In the genomic region with DNA sequence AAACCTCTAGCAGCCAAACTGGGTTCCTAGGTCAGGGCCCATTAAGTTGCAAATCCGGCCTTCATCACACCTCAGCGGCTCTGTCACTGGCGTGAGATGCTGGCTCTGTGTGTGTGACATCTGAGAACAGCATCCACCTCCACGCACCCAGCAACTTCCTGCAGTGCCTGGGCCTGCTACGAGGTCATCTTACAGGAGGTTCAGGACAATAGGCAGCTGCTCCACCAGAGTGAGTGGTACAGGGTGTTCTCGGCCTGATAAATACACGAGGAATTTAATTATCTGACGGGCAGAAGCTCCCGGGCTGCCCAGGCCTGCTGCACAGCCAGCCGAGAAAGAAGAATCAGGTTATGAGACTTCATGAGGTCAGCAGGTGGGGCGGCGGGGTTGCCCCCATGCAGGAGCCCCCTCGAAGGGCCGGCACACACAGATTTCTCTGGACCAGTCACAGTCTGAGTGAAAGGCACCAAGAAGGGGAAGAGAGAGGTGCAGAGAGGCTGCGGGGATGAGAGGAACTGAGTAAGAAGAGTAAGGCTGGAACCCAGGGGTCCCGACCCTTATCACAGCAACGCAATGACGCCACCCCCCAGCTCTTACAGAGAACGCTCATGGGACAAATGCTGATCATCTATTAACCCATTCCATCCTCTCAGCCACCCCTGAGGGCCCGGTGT, we compare ENCODE assay signal across 19 cellular contexts. TPM values are rescaled to one million over a fixed set of nuclear protein-coding genes. Genes with fewer than 3 reads are reported as not detected.
DNase-seq lines count a peak whose midpoint lies in the region; ATAC-seq, FAIRE-seq and TF ChIP-seq lines count a peak whose summit lies in the region.
"Had no signal": no experiment of that assay in that cellular context is flagged by ENCODE, and none has a peak within 500 bp of the region (broad histone marks: within the 10 kb centered on the region; RNA-seq: fewer than 3 reads in every experiment).

No MANE protein-coding gene starts in this region.

- peak; percentile 66 for FAIRE-seq in GM12891 (lab: Jason Lieb, UNC)
- FAIRE-seq: GM19239, islet of Langerhans had no signal

- H3K4me2 ChIP-seq in OCI-LY7 (ENCODE audit: low read length) = no peak overlapping the region
- H3K4me2 ChIP-seq: BLaER1 treated with 17β-estradiol and CSF1 and Interleukin-3, amounts not matched to agents 10 nM and 100 nM had no signal

- H3K9me3 ChIP-seq in OCI-LY7 (ENCODE audit: low read length) = no peaks in the 10 kb centered on the region
- H3K9me3 ChIP-seq: BLaER1 treated with 17β-estradiol and CSF1 and Interleukin-3, amounts not matched to agents 10 nM and 100 nM; tibial artery had no signal

- BruUV-seq in OCI-LY7 (replicated peaks; lab: Mats Ljungman, UMichigan) = no TSS peak

- CTCF ChIA-PET in OCI-LY7 (lab: Charles Lee; ENCODE audit: unreplicated experiment) = no interaction called here

- peaks cover 33% of the 10 kb centered on the region for H3K4me1 ChIP-seq in OCI-LY7 (ENCODE audit: insufficient read depth, low read length, poor library complexity, severe bottlenecking)
- peaks cover 25% of the 10 kb centered on the region for H3K4me1 ChIP-seq in rectal smooth muscle tissue (ENCODE audit: control insufficient read depth, insufficient read depth, low read length)
- H3K4me1 ChIP-seq: BLaER1 treated with 17β-estradiol and CSF1 and Interleukin-3, amounts not matched to agents 10 nM and 100 nM had no signal

- H3K27me3 ChIP-seq in rectal smooth muscle tissue (ENCODE audit: control insufficient read depth, insufficient read depth, low read length) = no peaks in the 10 kb centered on the region
- H3K27me3 ChIP-seq: BLaER1 treated with 17β-estradiol and CSF1 and Interleukin-3, amounts not matched to agents 10 nM and 100 nM; cardiac muscle cell; tibial artery had no signal

- no peak overlapping the region for H3K4me3 ChIP-seq in OCI-LY7 (ENCODE audit: low read depth, low read length, poor library complexity, severe bottlenecking)
- H3K4me3 ChIP-seq in rectal smooth muscle tissue (ENCODE audit: low read length) = no peak overlapping the region
- H3K4me3 ChIP-seq: BLaER1 treated with 17β-estradiol and CSF1 and Interleukin-3, amounts not matched to agents 10 nM and 100 nM; cardiac muscle cell; tibial artery had no signal

- H3K9ac ChIP-seq in rectal smooth muscle tissue (ENCODE audit: low read length) = no peak overlapping the region
- H3K9ac ChIP-seq: BLaER1 treated with 17β-estradiol and CSF1 and Interleukin-3, amounts not matched to agents 10 nM and 100 nM had no signal

- no peak for TF ChIP-seq CTCF in OCI-LY7 (conservative IDR thresholded peaks at IDR 0.05; ENCODE audit: low read length)
- TF ChIP-seq CTCF in glutamatergic neuron (IDR thresholded peaks at IDR 0.05; ENCODE audit: partially characterized antibody, unreplicated experiment) = no peak

- H3K79me2 ChIP-seq in OCI-LY7 (ENCODE audit: insufficient read depth, low read depth, low read length) = no peaks in the 10 kb centered on the region

- no peaks in the 10 kb centered on the region for H3K36me3 Mint-ChIP-seq in glutamatergic neuron (ENCODE audit: unreplicated experiment)
- H3K36me3 Mint-ChIP-seq: activated naive CD8-positive, alpha-beta T cell; T-cell had no signal

- no peaks in the 10 kb centered on the region for H4K20me1 ChIP-seq in OCI-LY7 (ENCODE audit: insufficient read depth, low read length)
- H4K20me1 ChIP-seq: BLaER1 treated with 17β-estradiol and CSF1 and Interleukin-3, amounts not matched to agents 10 nM and 100 nM had no signal

- peaks cover 11% of the 10 kb centered on the region for H3K27me3 Mint-ChIP-seq in glutamatergic neuron (ENCODE audit: unreplicated experiment)
- H3K27me3 Mint-ChIP-seq: activated naive CD8-positive, alpha-beta T cell; T-cell had no signal

- H3K27ac Mint-ChIP-seq in glutamatergic neuron (ENCODE audit: unreplicated experiment) = no peak overlapping the region
- H3K27ac Mint-ChIP-seq: activated B cell treated with CpG ODN at 0.5 μM for 24 hours; activated naive CD8-positive, alpha-beta T cell; T-cell had no signal

- ATAC-seq in GM19455 (IDR thresholded peaks at IDR 0.05; ENCODE audit: unreplicated experiment) = no peak

- H3K9me2 ChIP-seq in OCI-LY7 (ENCODE audit: insufficient read depth, low read length) = no peaks in the 10 kb centered on the region

- TF ChIP-seq POLR2A in GM12891 (IDR thresholded peaks at IDR 0.05; ENCODE audit: low read depth, low read length) = no peak

- no peaks in the 10 kb centered on the region for H3K9me3 Mint-ChIP-seq in glutamatergic neuron (ENCODE audit: unreplicated experiment)
- H3K9me3 Mint-ChIP-seq: activated B cell treated with CpG ODN at 0.5 μM for 24 hours, T-cell had no signal

- no peak overlapping the region for H2AFZ ChIP-seq in OCI-LY7 (ENCODE audit: low read length)

- DNase-seq in GM12891 (ENCODE audit: insufficient read length, low spot score) (no peak), OCI-LY7 (ENCODE audit: low spot score) (peak; percentile 25), glutamatergic neuron (no peak), C1 segment of cervical spinal cord (lab: John Stamatoyannopoulos, UW) (no peak), COR-L47 (lab: John Stamatoyannopoulos, UW) (no peak), NCI-H524 treated with DMSO at 0.1 percent for 48 hours (lab: John Stamatoyannopoulos, UW) (no peak)
- DNase-seq: activated B cell treated with CpG ODN at 0.5 μM for 24 hours; NCI-H226; stimulated activated CD4-positive, alpha-beta T cell treated with anti-CD3 and anti-CD28 coated beads, Interleukin-2, amount 100 ng/mL, for 48 hours; T-cell had no signal

- peak overlapping the region; percentile 38 for H3K4me3 Mint-ChIP-seq in glutamatergic neuron (ENCODE audit: unreplicated experiment)
- H3K4me3 Mint-ChIP-seq: activated B cell treated with CpG ODN at 0.5 μM for 24 hours; activated naive CD8-positive, alpha-beta T cell; T-cell had no signal

- H3K36me3 ChIP-seq in OCI-LY7 (ENCODE audit: insufficient read depth, low read length) = no peaks in the 10 kb centered on the region
- H3K36me3 ChIP-seq in rectal smooth muscle tissue (ENCODE audit: control insufficient read depth, insufficient read depth, low read length) = no peaks in the 10 kb centered on the region
- H3K36me3 ChIP-seq: BLaER1 treated with 17β-estradiol and CSF1 and Interleukin-3, amounts not matched to agents 10 nM and 100 nM; cardiac muscle cell; tibial artery had no signal

- POLR2A ChIA-PET in OCI-LY7 (lab: Charles Lee) = no interaction called here

- H3K4me1 Mint-ChIP-seq in glutamatergic neuron (ENCODE audit: low read depth, unreplicated experiment) = peaks cover 30% of the 10 kb centered on the region

- intact Hi-C loops in OCI-LY7 (cut with micrococcal nuclease; ENCODE audit: unreplicated experiment) = no loop called here

- H3K27ac ChIP-seq in OCI-LY7 (ENCODE audit: low read depth, low read length, poor library complexity, severe bottlenecking) (no peak overlapping the region), rectal smooth muscle tissue (ENCODE audit: low read depth, low read length) (peak overlapping the region; percentile 60)
- H3K27ac ChIP-seq: BLaER1 treated with 17β-estradiol and CSF1 and Interleukin-3, amounts not matched to agents 10 nM and 100 nM; cardiac muscle cell; tibial artery had no signal

TF ChIP-seq in GM12891, 5 proteins besides CTCF, POLR2A, EP300 and RAD21:
- TF ChIP-seq SPI1 (IDR thresholded peaks at IDR 0.05; ENCODE audit: low read depth, low read length) = peak; percentile 55
- TF ChIP-seq POLR2AphosphoS5 (IDR thresholded peaks at IDR 0.05; ENCODE audit: low read depth, low read length) = no peak
TF ChIP-seq in GM12891: peak in this region for 1.

RNA-seq across cellular contexts. Expression of a gene that starts 49.3 kb away (rescaled TPM):
- not detected for polyA plus RNA-seq in GM12891 (2012; ENCODE audit: low read depth, missing spikeins)
- not detected in 2 replicates for total RNA-seq in OCI-LY7 (2014; rRNA removed; shearing (Covaris generic))
- not detected in 2 replicates for total RNA-seq in OCI-LY7 (2022)
- not detected for total RNA-seq in glutamatergic neuron (ENCODE audit: unreplicated experiment)
- total RNA-seq: activated B cell treated with CpG ODN at 0.5 μM for 24 hours, cardiac muscle cell, pulmonary artery endothelial cell, T-cell had no signal
- polyA plus RNA-seq: cardiac muscle cell had no signal
